In the genomic region with DNA sequence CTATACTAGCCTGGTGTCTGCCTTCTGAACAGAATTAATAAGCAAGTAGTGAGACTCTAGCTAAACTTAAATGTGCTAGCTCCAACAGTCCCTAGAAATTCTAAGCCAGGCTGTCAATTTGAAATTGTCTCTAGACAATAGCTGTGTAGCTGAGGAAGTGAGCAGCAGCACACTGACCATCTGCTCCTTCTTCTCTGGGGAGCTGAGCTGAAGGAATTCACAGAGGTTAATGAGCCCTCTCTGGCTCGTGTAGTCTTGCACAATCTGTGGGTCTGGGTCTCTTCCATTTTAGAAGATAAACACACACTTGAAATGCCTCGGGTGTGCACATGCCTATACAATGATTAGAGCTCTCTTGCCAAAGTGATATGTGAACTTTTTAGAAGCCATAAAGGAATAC, we compare ENCODE assay signal across 17 cellular contexts.
DNase-seq lines count a peak whose midpoint lies in the region; ATAC-seq, FAIRE-seq and TF ChIP-seq lines count a peak whose summit lies in the region.
"Had no signal": no experiment of that assay in that cellular context is flagged by ENCODE, and none has a peak within 500 bp of the region (broad histone marks: within the 10 kb centered on the region; RNA-seq: fewer than 3 reads in every experiment).

No MANE protein-coding gene starts in this region.

- in situ Hi-C loops in mammary epithelial cell (cut with MboI; ENCODE audit: low sequenced_read_pairs in 2 of 2), result loop anchor here (10.0 kb wide), 1 partner anchor 196 kb away; no protein-coding TSS in a partner anchor

- no peak overlapping the region for H3K4me3 ChIP-seq in left ventricle myocardium inferior
- H3K4me3 ChIP-seq in astrocyte (ENCODE audit: insufficient read depth, low read depth, low read length), result no peak overlapping the region
- no peak overlapping the region for H3K4me3 ChIP-seq in upper lobe of right lung
- H3K4me3 ChIP-seq in mammary epithelial cell (replicated peaks in 1 of 3; ENCODE audit: insufficient read depth in 1 of 3, low read depth in 2 of 3, low read length in 3 of 3), result no peak overlapping the region
- H3K4me3 ChIP-seq: adrenal gland, GM23338, ovary had no signal

- H3K4me3 Mint-ChIP-seq in astrocyte (ENCODE audit: unreplicated experiment), result no peak overlapping the region
- H3K4me3 Mint-ChIP-seq: dendritic cell treated with granulocyte-macrophage colony-stimulating factor and Interleukin-4, amounts not matched to agents 40 ng/mL and 50 ng/mL, for 4 days; GM23338; mesothelial cell of epicardium; T-helper 1 cell treated with Interleukin-12 subunit alpha and Interleukin-12 subunit beta and Interleukin-4 antibody, amounts not matched to agents 30 μg/mL and 1 μg/mL, for 36 hours had no signal

- H2AFZ ChIP-seq in astrocyte (ENCODE audit: low read depth, low read length) (no peak overlapping the region), mammary epithelial cell (ENCODE audit: low read depth, low read length) (no peak overlapping the region)
- H2AFZ ChIP-seq: GM23338 had no signal

- H3K9me3 Mint-ChIP-seq in astrocyte (ENCODE audit: unreplicated experiment), result peaks cover 8% of the 10 kb centered on the region
- H3K9me3 Mint-ChIP-seq: mesothelial cell of epicardium had no signal

- H3K9ac ChIP-seq in astrocyte (ENCODE audit: low read length) (no peak overlapping the region), mammary epithelial cell (ENCODE audit: insufficient read depth, low read length) (no peak overlapping the region)

- peaks cover 4% of the 10 kb centered on the region for H3K4me1 ChIP-seq in left ventricle myocardium inferior
- no peaks in the 10 kb centered on the region for H3K4me1 ChIP-seq in astrocyte (ENCODE audit: insufficient read depth, low read length)
- H3K4me1 ChIP-seq in upper lobe of right lung, result peaks cover 3% of the 10 kb centered on the region
- H3K4me1 ChIP-seq in mammary epithelial cell (ENCODE audit: insufficient read depth, low read length), result no peaks in the 10 kb centered on the region
- H3K4me1 ChIP-seq: adrenal gland had no signal

- DNase-seq in left ventricle myocardium superior (no peak), left ventricle myocardium inferior (no peak), astrocyte (ENCODE audit: low read depth) (peak; percentile 86), kidney glomerular epithelial cell (lab: John Stamatoyannopoulos, UW) (peak; percentile 19), upper lobe of right lung (no peak), LoVo (ENCODE audit: low spot score) (no peak), mammary epithelial cell (no peak), NCI-H187 treated with DMSO at 0.1 percent for 48 hours (lab: John Stamatoyannopoulos, UW) (no peak)
- DNase-seq: activated CD4-positive, CD25-positive, alpha-beta regulatory T cell treated with anti-CD3 and anti-CD28 coated beads, Interleukin-2, amount 50 U/mL, for 72 hours; activated T-cell treated with anti-CD3 and anti-CD28 coated beads, Interleukin-2, amount 50 U/mL, for 1 hour; adrenal gland; ovary had no signal

- intact Hi-C loops in left ventricle myocardium superior (cut with micrococcal nuclease) (no loop called here), left ventricle myocardium inferior (cut with micrococcal nuclease) (no loop called here), upper lobe of right lung (cut with DNase I) (no loop called here), mammary epithelial cell (cut with micrococcal nuclease) (no loop called here)

- dilution Hi-C loops in mammary epithelial cell (cut with HindIII; ENCODE audit: low sequenced_read_pairs), result no loop called here

- H3K27me3 ChIP-seq in left ventricle myocardium inferior (ENCODE audit: low read depth) (peaks cover 5% of the 10 kb centered on the region), astrocyte (ENCODE audit: insufficient read depth, low read length) (no peaks in the 10 kb centered on the region), upper lobe of right lung (no peaks in the 10 kb centered on the region), mammary epithelial cell (ENCODE audit: insufficient read depth, low read length) (no peaks in the 10 kb centered on the region)
- H3K27me3 ChIP-seq: adrenal gland, ovary had no signal

- H4K20me1 ChIP-seq in astrocyte (ENCODE audit: insufficient read depth, low read length) (no peaks in the 10 kb centered on the region), mammary epithelial cell (ENCODE audit: insufficient read depth, low read length) (no peaks in the 10 kb centered on the region)

- no peak overlapping the region for H3K27ac Mint-ChIP-seq in astrocyte (ENCODE audit: unreplicated experiment)
- H3K27ac Mint-ChIP-seq: dendritic cell treated with granulocyte-macrophage colony-stimulating factor and Interleukin-4, amounts not matched to agents 40 ng/mL and 50 ng/mL, for 4 days; GM23338; mesothelial cell of epicardium; T-helper 1 cell treated with Interleukin-12 subunit alpha and Interleukin-12 subunit beta and Interleukin-4 antibody, amounts not matched to agents 30 μg/mL and 1 μg/mL, for 36 hours had no signal

- 26% methylated on average over 2 of the region's 2 CpGs for WGBS in mammary epithelial cell (ENCODE audit: low coverage, missing lambda C conversion rate)

- ATAC-seq in left ventricle myocardium superior, result peak; percentile 75
- peak; percentile 51 for ATAC-seq in upper lobe of right lung
- ATAC-seq: esophagus mucosa, GM23338 had no signal

- no TSS peak for BruUV-seq in mammary epithelial cell (replicated peaks; lab: Mats Ljungman, UMichigan)

- CTCF ChIA-PET in mammary epithelial cell (lab: Charles Lee; ENCODE audit: low non-redundant PET), result interaction anchor here (0.6 kb wide), 1 partner anchor 195 kb away, joined by 14 read pairs; no protein-coding TSS in a partner anchor

- no peak for TF ChIP-seq CTCF in left ventricle myocardium inferior (IDR thresholded peaks at IDR 0.05; ENCODE audit: borderline replicate concordance)
- TF ChIP-seq CTCF in astrocyte (IDR thresholded peaks at IDR 0.05; ENCODE audit: insufficient read depth, low read depth, low read length), result no peak
- TF ChIP-seq CTCF in upper lobe of right lung (IDR thresholded peaks at IDR 0.05), result no peak
- no peak for TF ChIP-seq CTCF in mammary epithelial cell (conservative IDR thresholded peaks at IDR 0.05 in 1 of 2, IDR thresholded peaks at IDR 0.05 in 1 of 2; ENCODE audit: extremely low read depth in 1 of 2, insufficient read depth in 1 of 2, low read depth in 1 of 2, low read length in 2 of 2)

- H3K9me3 ChIP-seq in left ventricle myocardium inferior (replicated peaks) (peaks cover 14% of the 10 kb centered on the region), astrocyte (ENCODE audit: insufficient read depth, low read depth, low read length) (no peaks in the 10 kb centered on the region), upper lobe of right lung (no peaks in the 10 kb centered on the region), mammary epithelial cell (replicated peaks; ENCODE audit: insufficient read depth, low read length) (no peaks in the 10 kb centered on the region)
- H3K9me3 ChIP-seq: adrenal gland, ovary had no signal

- no peak for FAIRE-seq in astrocyte (lab: Jason Lieb, UNC)

- H3K36me3 ChIP-seq in left ventricle myocardium inferior (no peaks in the 10 kb centered on the region), astrocyte (ENCODE audit: insufficient read depth, low read length) (no peaks in the 10 kb centered on the region), upper lobe of right lung (no peaks in the 10 kb centered on the region), mammary epithelial cell (ENCODE audit: insufficient read depth, low read length) (no peaks in the 10 kb centered on the region)
- H3K36me3 ChIP-seq: adrenal gland, ovary had no signal

- H3K36me3 Mint-ChIP-seq in astrocyte (ENCODE audit: low read depth, unreplicated experiment), result no peaks in the 10 kb centered on the region
- H3K36me3 Mint-ChIP-seq: mesothelial cell of epicardium had no signal

- no peak overlapping the region for H3K4me2 ChIP-seq in astrocyte (ENCODE audit: low read length)
- H3K4me2 ChIP-seq in mammary epithelial cell (ENCODE audit: insufficient read depth, low read depth, low read length), result no peak overlapping the region
- H3K4me2 ChIP-seq: GM23338 had no signal

- no peaks in the 10 kb centered on the region for H3K79me2 ChIP-seq in astrocyte (ENCODE audit: insufficient read depth, low read length)
- no peaks in the 10 kb centered on the region for H3K79me2 ChIP-seq in mammary epithelial cell (ENCODE audit: insufficient read depth, low read length)

- peaks cover 3% of the 10 kb centered on the region for H3K4me1 Mint-ChIP-seq in astrocyte (ENCODE audit: low read depth, unreplicated experiment)
- H3K4me1 Mint-ChIP-seq: mesothelial cell of epicardium had no signal

- peaks cover 4% of the 10 kb centered on the region for H3K27me3 Mint-ChIP-seq in astrocyte (ENCODE audit: low read depth, unreplicated experiment)

- H3K27ac ChIP-seq in left ventricle myocardium inferior (replicated peaks) (no peak overlapping the region), astrocyte (ENCODE audit: low read depth, low read length) (no peak overlapping the region), upper lobe of right lung (peak overlapping the region; percentile 27), mammary epithelial cell (ENCODE audit: insufficient read depth, low read depth, low read length) (no peak overlapping the region)
- H3K27ac ChIP-seq: ovary had no signal

Comparison
In these comparisons a context has a peak if more than half of its experiments do, and no peak if none do; other contexts are left out.
1. DNase-seq: peak in astrocyte (single experiment) and kidney glomerular epithelial cell (single experiment); none in left ventricle myocardium superior (single experiment), left ventricle myocardium inferior (single experiment), upper lobe of right lung (single experiment), LoVo (single experiment), mammary epithelial cell (single experiment) and NCI-H187 treated with DMSO at 0.1 percent for 48 hours (single experiment).